8 cellular contexts compared by ENCODE assay signal in genomic region chr7:51430480-51431086, GRCh38.
DNase-seq lines count a peak whose midpoint lies in the region; ATAC-seq, FAIRE-seq and TF ChIP-seq lines count a peak whose summit lies in the region.

No MANE protein-coding gene starts in this region.

- H3K9me2 ChIP-seq in Loucy (replicated peaks; ENCODE audit: low read depth, low read length): no peaks in the 10 kb centered on the region

- H3K4me1 ChIP-seq in Loucy (ENCODE audit: insufficient read depth, low read length, poor library complexity, severe bottlenecking): no peaks in the 10 kb centered on the region

- DNase-seq in AG09319 (ENCODE audit: extremely low read depth, low read depth) (no peak), SHP77 (lab: John Stamatoyannopoulos, UW) (peak; percentile 48 to 69), bronchial epithelial cell (ENCODE audit: low read depth) (peak; percentile 37), kidney epithelial cell (ENCODE audit: low read depth) (peak; percentile 5), cortex of kidney (lab: John Stamatoyannopoulos, UW) (no peak)
- peak; percentile 11 to 32 for DNase-seq in stimulated activated CD4-positive, alpha-beta T cell treated with anti-CD3 and anti-CD28 coated beads, Interleukin-4, amount 100 ng/mL, for 48 hours (ENCODE audit: low read depth in 2 of 2)

- no peak overlapping the region for H3K4me2 ChIP-seq in Loucy (ENCODE audit: low read depth, low read length, poor library complexity, severe bottlenecking)

- no peaks in the 10 kb centered on the region for H3K9me3 ChIP-seq in Loucy (ENCODE audit: insufficient read depth, low read depth, low read length)

- H4K20me1 ChIP-seq in Loucy (ENCODE audit: insufficient read depth, low read length, poor library complexity, severe bottlenecking): no peaks in the 10 kb centered on the region

- no peaks in the 10 kb centered on the region for H3K36me3 ChIP-seq in Loucy (ENCODE audit: insufficient read depth, low read length)
- no peaks in the 10 kb centered on the region for H3K36me3 ChIP-seq in bronchial epithelial cell (ENCODE audit: control insufficient read depth, insufficient read depth, low read length)
- no peaks in the 10 kb centered on the region for H3K36me3 ChIP-seq in kidney epithelial cell (ENCODE audit: control insufficient read depth, insufficient read depth, low read length)

- no peak overlapping the region for H3K4me3 ChIP-seq in Loucy (ENCODE audit: low read length, poor library complexity, severe bottlenecking)
- no peak overlapping the region for H3K4me3 ChIP-seq in bronchial epithelial cell (ENCODE audit: low read depth, low read length)
- no peak overlapping the region for H3K4me3 ChIP-seq in kidney epithelial cell (ENCODE audit: low read depth, low read length)

- no peaks in the 10 kb centered on the region for H3K27me3 ChIP-seq in Loucy (ENCODE audit: insufficient read depth, low read length, poor library complexity, severe bottlenecking)
- H3K27me3 ChIP-seq in bronchial epithelial cell (ENCODE audit: control insufficient read depth, insufficient read depth, low read length): no peaks in the 10 kb centered on the region
- no peaks in the 10 kb centered on the region for H3K27me3 ChIP-seq in kidney epithelial cell (ENCODE audit: control insufficient read depth, insufficient read depth, low read length)

- FAIRE-seq in bronchial epithelial cell (lab: Jason Lieb, UNC): no peak

- no peak overlapping the region for H2AFZ ChIP-seq in Loucy (ENCODE audit: low read length)

- TF ChIP-seq CTCF in AG09319 (IDR thresholded peaks at IDR 0.05; ENCODE audit: low read depth, low read length) (peak; percentile 61), Loucy (conservative IDR thresholded peaks at IDR 0.05; ENCODE audit: low read length) (peak; percentile 92), bronchial epithelial cell (IDR thresholded peaks at IDR 0.05; ENCODE audit: insufficient read depth, low read length, severe bottlenecking) (peak; percentile 67), kidney epithelial cell (IDR thresholded peaks at IDR 0.05; ENCODE audit: insufficient read depth, low read length, poor library complexity, severe bottlenecking) (peak; percentile 73)

- ATAC-seq in GM18502 (IDR thresholded peaks at IDR 0.05; ENCODE audit: poor library complexity, unreplicated experiment): peak; percentile 77

- no peak overlapping the region for H3K9ac ChIP-seq in Loucy (ENCODE audit: low read depth, low read length, poor library complexity, severe bottlenecking)

- no peaks in the 10 kb centered on the region for H3K79me2 ChIP-seq in Loucy (ENCODE audit: insufficient read depth, low read length)

- H3F3A ChIP-seq in Loucy (ENCODE audit: low read depth): no peaks in the 10 kb centered on the region

Comparison
In these comparisons a context has a peak if more than half of its experiments do, and no peak if none do; other contexts are left out.
1. DNase-seq: peak in SHP77 (2 of 2), bronchial epithelial cell (single experiment), kidney epithelial cell (single experiment) and stimulated activated CD4-positive, alpha-beta T cell treated with anti-CD3 and anti-CD28 coated beads, Interleukin-4, amount 100 ng/mL, for 48 hours (2 of 2); none in AG09319 (single experiment) and cortex of kidney (single experiment).
2. Peak in every context shown above with its lines, with median percentiles within 50 percentile points of each other: CTCF ChIP-seq.